29 cellular contexts compared by ENCODE assay signal in the genomic region with DNA sequence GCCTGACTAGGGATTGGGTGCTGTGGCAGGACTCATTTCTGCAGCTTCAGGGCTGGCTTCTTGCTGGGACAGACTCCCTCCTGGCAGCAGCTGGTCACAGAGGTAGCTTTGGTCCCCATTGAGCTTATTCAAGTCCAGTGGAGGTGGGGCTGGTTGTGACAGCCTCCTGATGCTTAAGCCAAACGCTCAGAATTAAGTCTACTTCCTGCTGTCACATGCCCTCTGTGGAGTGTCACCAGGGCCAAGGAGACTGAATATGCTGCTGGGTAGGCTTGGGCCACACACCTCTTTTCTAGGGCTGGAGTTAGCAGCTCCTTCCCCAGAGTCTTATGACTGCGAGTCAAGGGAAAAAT. TPM values are rescaled to one million over a fixed set of nuclear protein-coding genes. Genes with fewer than 3 reads are reported as not detected.
"Had no signal": no experiment of that assay in that cellular context is flagged by ENCODE, and none has a peak within 500 bp of the region (broad histone marks: within the 10 kb centered on the region; RNA-seq: fewer than 3 reads in every experiment).

No MANE protein-coding gene starts in this region.

- H3K9ac ChIP-seq: neural progenitor cell had no signal

- H3K36me3 Mint-ChIP-seq: naive thymus-derived CD4-positive, alpha-beta T cell; neural progenitor cell; stimulated activated memory B cell treated with anti-CD40 and anti-IgM and Interleukin-4, amounts not matched to agents 10 μg/mL and 1 μg/mL and 100 μg/mL, for 72 hours; type B pancreatic cell had no signal

- ATAC-seq: psoas muscle; stimulated activated memory B cell treated with anti-CD40 and anti-IgM and Interleukin-4, amounts not matched to agents 10 μg/mL and 1 μg/mL and 100 μg/mL, for 72 hours had no signal

- H3K27ac Mint-ChIP-seq: dendritic cell treated with granulocyte-macrophage colony-stimulating factor and Interleukin-4, amounts not matched to agents 40 ng/mL and 50 ng/mL, for 4 days; neural progenitor cell; stimulated activated memory B cell treated with anti-CD40 and anti-IgM and Interleukin-4, amounts not matched to agents 10 μg/mL and 1 μg/mL and 100 μg/mL, for 72 hours; type B pancreatic cell had no signal

- H3K4me1 ChIP-seq: foreskin keratinocyte, neural progenitor cell had no signal

- H3K27ac ChIP-seq: esophagus muscularis mucosa, foreskin keratinocyte, gastroesophageal sphincter, heart left ventricle, left lung, neural progenitor cell, ovary, psoas muscle, skin epidermis, spleen, testis, tibial artery had no signal

- H3K4me3 ChIP-seq: esophagus muscularis mucosa, gastroesophageal sphincter, heart left ventricle, left lung, neural progenitor cell, ovary, psoas muscle, skin epidermis, testis, tibial artery had no signal

- H3K27me3 ChIP-seq: esophagus muscularis mucosa, foreskin keratinocyte, gastroesophageal sphincter, heart left ventricle, left lung, ovary, testis, tibial artery had no signal

- H3K4me2 ChIP-seq: neural progenitor cell had no signal

- H3K9me3 ChIP-seq: gastroesophageal sphincter, heart left ventricle, left lung, ovary, psoas muscle, spleen, testis, tibial artery had no signal

- H3K9me3 Mint-ChIP-seq: dendritic cell treated with granulocyte-macrophage colony-stimulating factor and Interleukin-4, amounts not matched to agents 40 ng/mL and 50 ng/mL, for 4 days; neural progenitor cell; stimulated activated memory B cell treated with anti-CD40 and anti-IgM and Interleukin-4, amounts not matched to agents 10 μg/mL and 1 μg/mL and 100 μg/mL, for 72 hours; type B pancreatic cell had no signal

- H3K36me3 ChIP-seq: esophagus muscularis mucosa, gastroesophageal sphincter, heart left ventricle, left lung, neural progenitor cell, ovary, spleen, tibial artery had no signal

- FAIRE-seq: colon, islet of Langerhans had no signal

- H3K4me3 Mint-ChIP-seq: dendritic cell treated with granulocyte-macrophage colony-stimulating factor and Interleukin-4, amounts not matched to agents 40 ng/mL and 50 ng/mL, for 4 days; nephron; neural progenitor cell; stimulated activated memory B cell treated with anti-CD40 and anti-IgM and Interleukin-4, amounts not matched to agents 10 μg/mL and 1 μg/mL and 100 μg/mL, for 72 hours; type B pancreatic cell had no signal

- DNase-seq: effector CD8-positive, alpha-beta T cell; foreskin keratinocyte; heart left ventricle; hippocampal formation; left cardiac atrium; left lung; mesendoderm; midbrain; naive thymus-derived CD4-positive, alpha-beta T cell; ovary; posterior cingulate gyrus; psoas muscle; right cardiac atrium; spleen; stimulated activated CD4-positive, alpha-beta T cell treated with anti-CD3 and anti-CD28 coated beads, Interleukin-4, amount 100 ng/mL, for 4 hours; stimulated activated naive CD8-positive, alpha-beta T cell treated with anti-CD3 and anti-CD28 coated beads, Interleukin-15, Interleukin-2, amounts not matched to agents 100 U/mL and 50 U/mL, for 24 hours; testis; tibial artery had no signal

RNA-seq across cellular contexts. Expression of a gene that starts 44.4 kb away (rescaled TPM):
- total RNA-seq: endothelial cell of umbilical vein; foreskin keratinocyte; heart left ventricle; left cardiac atrium; naive thymus-derived CD4-positive, alpha-beta T cell; psoas muscle had no signal
- polyA plus RNA-seq: naive thymus-derived CD4-positive, alpha-beta T cell had no signal
